19 cellular contexts compared by ENCODE assay signal in the genomic region with DNA sequence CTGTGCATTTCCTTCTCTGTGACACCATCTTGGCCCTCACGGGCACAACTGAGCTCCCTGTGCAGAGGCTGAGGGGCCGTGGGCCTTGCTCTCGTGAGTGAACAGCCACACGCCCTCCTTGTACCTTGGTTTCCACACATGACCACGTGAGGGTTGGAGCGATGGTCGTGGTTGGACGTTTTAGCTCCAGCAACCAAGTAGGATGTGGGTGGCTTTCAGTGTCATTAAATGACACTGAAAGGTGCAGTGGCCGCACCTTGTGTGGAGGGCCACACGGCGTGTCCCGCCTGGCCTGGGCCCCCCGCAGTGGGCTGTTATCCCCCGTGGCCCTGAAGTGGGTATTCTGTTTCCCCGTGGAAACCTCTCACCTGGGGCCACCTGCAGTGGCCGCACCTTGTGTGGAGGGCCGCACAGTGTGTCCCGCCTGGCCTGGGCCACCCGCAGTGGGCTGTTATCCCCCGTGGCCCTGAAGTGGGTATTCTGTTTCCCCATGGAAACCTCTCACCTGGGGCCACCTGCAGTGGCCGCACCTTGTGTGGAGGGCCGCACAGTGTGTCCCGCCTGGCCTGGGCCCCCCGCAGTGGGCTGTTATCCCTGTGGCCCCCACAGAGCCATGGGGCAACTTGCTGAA. TPM values are rescaled to one million over a fixed set of nuclear protein-coding genes. Genes with fewer than 3 reads are reported as not detected.
A peak's percentile ranks its signal among the peaks of the same experiment; 100 is the strongest.
DNase-seq lines count a peak whose midpoint lies in the region; ATAC-seq, FAIRE-seq and TF ChIP-seq lines count a peak whose summit lies in the region.
"Had no signal": no experiment of that assay in that cellular context is flagged by ENCODE, and none has a peak within 500 bp of the region (broad histone marks: within the 10 kb centered on the region; RNA-seq: fewer than 3 reads in every experiment).

No MANE protein-coding gene starts in this region.

- H3K9me2 ChIP-seq in OCI-LY1 (ENCODE audit: low read depth, low read length): no peaks in the 10 kb centered on the region

- H3K27me3 ChIP-seq in OCI-LY1 (ENCODE audit: insufficient read depth, low read length): no peaks in the 10 kb centered on the region

- no peaks in the 10 kb centered on the region for H3K9me3 ChIP-seq in OCI-LY1 (ENCODE audit: low read length)
- H3K9me3 ChIP-seq in kidney (ENCODE audit: control insufficient read depth in 1 of 2, low read length in 2 of 2): peaks cover 0 to 6% of the 10 kb centered on the region in 2 donors
- H3K9me3 ChIP-seq: prostate gland had no signal

- H3K4me3 ChIP-seq in OCI-LY1 (ENCODE audit: low read depth, low read length, poor library complexity, severe bottlenecking) (no peak overlapping the region), kidney (ENCODE audit: low read length in 2 of 2) (no peak overlapping the region)
- H3K4me3 ChIP-seq: prostate gland had no signal

- H3K27ac ChIP-seq in OCI-LY1 (ENCODE audit: low read depth, low read length, poor library complexity, severe bottlenecking) (peak overlapping the region; percentile 86), kidney (ENCODE audit: low read depth in 2 of 2, low read length in 2 of 2) (peak overlapping the region in 1 of 2 donors; percentile 76)

- no peak overlapping the region for H3K4me3 Mint-ChIP-seq in activated CD8-positive, alpha-beta T cell treated with anti-CD3 and anti-CD28 coated beads for 36 hours
- no peak overlapping the region for H3K4me3 Mint-ChIP-seq in activated CD8-positive, alpha-beta T cell treated with anti-CD3 and anti-CD28 coated beads, Interleukin-2, amount 10 ng/mL, durations not matched to agents 7 days and 5 days
- no peak overlapping the region for H3K4me3 Mint-ChIP-seq in stimulated activated memory B cell treated with anti-CD40 and anti-IgM and Interleukin-4, amounts not matched to agents 10 μg/mL and 1 μg/mL and 100 μg/mL, for 72 hours
- H3K4me3 Mint-ChIP-seq: activated T-cell treated with anti-CD3 and anti-CD28 coated beads, Interleukin-2, amount 50 U/mL, for 4 hours; brain; nephron had no signal

- H3K36me3 Mint-ChIP-seq in activated CD8-positive, alpha-beta T cell treated with anti-CD3 and anti-CD28 coated beads for 36 hours (ENCODE audit: low read depth): peaks cover 29% of the 10 kb centered on the region
- peaks cover 58% of the 10 kb centered on the region for H3K36me3 Mint-ChIP-seq in activated CD8-positive, alpha-beta T cell treated with anti-CD3 and anti-CD28 coated beads, Interleukin-2, amount 10 ng/mL, durations not matched to agents 7 days and 5 days (ENCODE audit: low read depth)
- peaks cover 78% of the 10 kb centered on the region for H3K36me3 Mint-ChIP-seq in stimulated activated memory B cell treated with anti-CD40 and anti-IgM and Interleukin-4, amounts not matched to agents 10 μg/mL and 1 μg/mL and 100 μg/mL, for 72 hours

- H3K9ac ChIP-seq in OCI-LY1 (ENCODE audit: low read length) (peak overlapping the region; percentile 22; the same call in 1 of the 2 replicates), kidney (ENCODE audit: low read length in 2 of 2) (no peak overlapping the region)

- CTCF ChIA-PET in activated CD8-positive, alpha-beta T cell treated with anti-CD3 and anti-CD28 coated beads for 36 hours (lab: Charles Lee): no interaction called here
- CTCF ChIA-PET in activated CD8-positive, alpha-beta T cell treated with anti-CD3 and anti-CD28 coated beads, Interleukin-2, amount 10 ng/mL, durations not matched to agents 7 days and 5 days (lab: Charles Lee): no interaction called here

- H3K36me3 ChIP-seq in OCI-LY1 (ENCODE audit: insufficient read depth, low read length) (peaks cover 96% of the 10 kb centered on the region), kidney (ENCODE audit: control insufficient read depth in 1 of 2, insufficient read depth in 2 of 2, low read length in 2 of 2) (peaks cover 7 to 21% of the 10 kb centered on the region in 2 donors)
- H3K36me3 ChIP-seq: prostate gland had no signal

- no peaks in the 10 kb centered on the region for H4K20me1 ChIP-seq in OCI-LY1 (ENCODE audit: insufficient read depth, low read length)

- H3K4me1 Mint-ChIP-seq in activated CD8-positive, alpha-beta T cell treated with anti-CD3 and anti-CD28 coated beads for 36 hours (ENCODE audit: low read depth): peaks cover 20% of the 10 kb centered on the region
- H3K4me1 Mint-ChIP-seq in activated CD8-positive, alpha-beta T cell treated with anti-CD3 and anti-CD28 coated beads, Interleukin-2, amount 10 ng/mL, durations not matched to agents 7 days and 5 days (ENCODE audit: low read depth): peaks cover 19% of the 10 kb centered on the region
- peaks cover 57% of the 10 kb centered on the region for H3K4me1 Mint-ChIP-seq in stimulated activated memory B cell treated with anti-CD40 and anti-IgM and Interleukin-4, amounts not matched to agents 10 μg/mL and 1 μg/mL and 100 μg/mL, for 72 hours
- H3K4me1 Mint-ChIP-seq: nephron had no signal

- no peak for ATAC-seq in activated CD8-positive, alpha-beta T cell treated with anti-CD3 and anti-CD28 coated beads for 36 hours
- ATAC-seq in activated CD8-positive, alpha-beta T cell treated with anti-CD3 and anti-CD28 coated beads, Interleukin-2, amount 10 ng/mL, durations not matched to agents 7 days and 5 days: no peak
- no peak for ATAC-seq in stimulated activated memory B cell treated with anti-CD40 and anti-IgM and Interleukin-4, amounts not matched to agents 10 μg/mL and 1 μg/mL and 100 μg/mL, for 72 hours

- no peak for DNase-seq in activated CD8-positive, alpha-beta T cell treated with anti-CD3 and anti-CD28 coated beads for 36 hours
- no peak for DNase-seq in activated CD8-positive, alpha-beta T cell treated with anti-CD3 and anti-CD28 coated beads, Interleukin-2, amount 10 ng/mL, durations not matched to agents 7 days and 5 days
- DNase-seq in kidney (peak; percentile 57), NK-92 (lab: John Stamatoyannopoulos, UW; ENCODE audit: unreplicated experiment) (no peak), GM19238 (ENCODE audit: insufficient read length, low spot score) (no peak), Ammon's horn (ENCODE audit: low spot score) (no peak)
- DNase-seq: dermis blood vessel endothelial cell; Kasumi-1; stimulated activated CD8-positive, alpha-beta memory T cell treated with anti-CD3 and anti-CD28 coated beads, Interleukin-4, amount 100 ng/mL, for 48 hours had no signal

- H3K4me1 ChIP-seq in OCI-LY1 (ENCODE audit: insufficient read depth, low read length, severe bottlenecking) (peaks cover 36% of the 10 kb centered on the region), kidney (ENCODE audit: control insufficient read depth in 1 of 2, insufficient read depth in 1 of 2, low read depth in 1 of 2, low read length in 2 of 2) (no peaks in the 10 kb centered on the region)

- H3K27me3 Mint-ChIP-seq in activated CD8-positive, alpha-beta T cell treated with anti-CD3 and anti-CD28 coated beads for 36 hours: no peaks in the 10 kb centered on the region
- H3K27me3 Mint-ChIP-seq in activated CD8-positive, alpha-beta T cell treated with anti-CD3 and anti-CD28 coated beads, Interleukin-2, amount 10 ng/mL, durations not matched to agents 7 days and 5 days (ENCODE audit: low read depth): no peaks in the 10 kb centered on the region
- no peaks in the 10 kb centered on the region for H3K27me3 Mint-ChIP-seq in stimulated activated memory B cell treated with anti-CD40 and anti-IgM and Interleukin-4, amounts not matched to agents 10 μg/mL and 1 μg/mL and 100 μg/mL, for 72 hours
- H3K27me3 Mint-ChIP-seq: brain had no signal

- H3K4me2 ChIP-seq in OCI-LY1 (ENCODE audit: low read length): peak overlapping the region; percentile 52

- H3K9me3 Mint-ChIP-seq in activated CD8-positive, alpha-beta T cell treated with anti-CD3 and anti-CD28 coated beads for 36 hours: no peaks in the 10 kb centered on the region
- no peaks in the 10 kb centered on the region for H3K9me3 Mint-ChIP-seq in activated CD8-positive, alpha-beta T cell treated with anti-CD3 and anti-CD28 coated beads, Interleukin-2, amount 10 ng/mL, durations not matched to agents 7 days and 5 days (ENCODE audit: insufficient read depth)
- H3K9me3 Mint-ChIP-seq in stimulated activated memory B cell treated with anti-CD40 and anti-IgM and Interleukin-4, amounts not matched to agents 10 μg/mL and 1 μg/mL and 100 μg/mL, for 72 hours: peaks cover 4% of the 10 kb centered on the region
- H3K9me3 Mint-ChIP-seq: activated naive CD4-positive, alpha-beta T cell treated with anti-CD3 and anti-CD28 coated beads, Interleukin-2, amount 50 U/mL, for 72 hours; activated T-cell treated with anti-CD3 and anti-CD28 coated beads, Interleukin-2, amount 50 U/mL, for 4 hours had no signal

- peak overlapping the region; percentile 77 for H3K27ac Mint-ChIP-seq in activated CD8-positive, alpha-beta T cell treated with anti-CD3 and anti-CD28 coated beads for 36 hours
- no peak overlapping the region for H3K27ac Mint-ChIP-seq in activated CD8-positive, alpha-beta T cell treated with anti-CD3 and anti-CD28 coated beads, Interleukin-2, amount 10 ng/mL, durations not matched to agents 7 days and 5 days
- H3K27ac Mint-ChIP-seq in stimulated activated memory B cell treated with anti-CD40 and anti-IgM and Interleukin-4, amounts not matched to agents 10 μg/mL and 1 μg/mL and 100 μg/mL, for 72 hours: peak overlapping the region; percentile 90
- H3K27ac Mint-ChIP-seq: nephron had no signal

- H2AFZ ChIP-seq in OCI-LY1 (ENCODE audit: low read length): no peak overlapping the region

- no peaks in the 10 kb centered on the region for H3F3A ChIP-seq in OCI-LY1 (ENCODE audit: insufficient read depth, low read length)

- peaks cover 9% of the 10 kb centered on the region for H3K79me2 ChIP-seq in OCI-LY1 (ENCODE audit: insufficient read depth, low read length)

- intact Hi-C loops in activated CD8-positive, alpha-beta T cell treated with anti-CD3 and anti-CD28 coated beads for 36 hours (cut with micrococcal nuclease): no loop called here
- intact Hi-C loops in kidney (cut with DNase I): no loop called here

- no peak for FAIRE-seq in kidney (lab: Jason Lieb, UNC)
- FAIRE-seq: frontal cortex, small intestine had no signal

- POLR2A ChIA-PET in activated CD8-positive, alpha-beta T cell treated with anti-CD3 and anti-CD28 coated beads for 36 hours (lab: Charles Lee): interaction anchor here (1.0 kb wide), 1 partner anchor 25 kb away, joined by 3 read pairs; no protein-coding TSS in a partner anchor
- POLR2A ChIA-PET in activated CD8-positive, alpha-beta T cell treated with anti-CD3 and anti-CD28 coated beads, Interleukin-2, amount 10 ng/mL, durations not matched to agents 7 days and 5 days (lab: Charles Lee): interaction anchor here (1.9 kb wide), 1 partner anchor 25 kb away, joined by 6 read pairs; no protein-coding TSS in a partner anchor

- TF ChIP-seq CTCF in activated CD8-positive, alpha-beta T cell treated with anti-CD3 and anti-CD28 coated beads for 36 hours (IDR thresholded peaks at IDR 0.05): no peak
- TF ChIP-seq CTCF in OCI-LY1 (IDR thresholded peaks at IDR 0.05; ENCODE audit: low read length) (no peak), kidney (IDR thresholded peaks at IDR 0.05; ENCODE audit: borderline replicate concordance, extremely low read depth, insufficient read depth) (no peak)

RNA-seq across cellular contexts. Expression of a gene that starts 28.2 kb away (rescaled TPM):
- total RNA-seq in activated CD8-positive, alpha-beta T cell treated with anti-CD3 and anti-CD28 coated beads for 36 hours: 10 to 100 TPM; 44.6 to 45.9 TPM
- 10 to 100 TPM; 38.6 to 45.1 TPM for total RNA-seq in activated CD8-positive, alpha-beta T cell treated with anti-CD3 and anti-CD28 coated beads, Interleukin-2, amount 10 ng/mL, durations not matched to agents 7 days and 5 days
- total RNA-seq in kidney: 33.2 TPM
- polyA plus RNA-seq in kidney (ENCODE audit: insufficient read depth, low read depth, low replicate concordance): 39.0 TPM

RNA-seq across cellular contexts. Expression of a gene that starts 49.7 kb away (rescaled TPM):
- not detected for total RNA-seq in activated CD8-positive, alpha-beta T cell treated with anti-CD3 and anti-CD28 coated beads for 36 hours
- not detected for total RNA-seq in activated CD8-positive, alpha-beta T cell treated with anti-CD3 and anti-CD28 coated beads, Interleukin-2, amount 10 ng/mL, durations not matched to agents 7 days and 5 days
- total RNA-seq in kidney: 0.31 TPM
- 0.22 TPM for polyA plus RNA-seq in kidney (ENCODE audit: insufficient read depth, low read depth, low replicate concordance)
- total RNA-seq: A172; activated T-cell treated with anti-CD3 and anti-CD28 coated beads, Interleukin-2, amount 50 U/mL, for 4 hours; dermis blood vessel endothelial cell had no signal
